ENCODE assay signal across 1 cellular context in genomic region chr2:197706839-197707207, GRCh38.
TF ChIP-seq lines count a peak whose summit lies in the region.

No MANE protein-coding gene starts in this region.

TF ChIP-seq in K562, 482 proteins besides CTCF, POLR2A, EP300 and RAD21:
- no peak for TF ChIP-seq RBFOX2 (IDR thresholded peaks at IDR 0.05; ENCODE audit: low read depth, low read length)
- no peak for TF ChIP-seq SNIP1 (IDR thresholded peaks at IDR 0.05; ENCODE audit: low read depth)
- TF ChIP-seq ZFP1 (CRISPR knock-in tag; IDR thresholded peaks at IDR 0.05) = no peak
- no peak for TF ChIP-seq SNAPC5 (CRISPR knock-in tag; IDR thresholded peaks at IDR 0.05)
- no peak for TF ChIP-seq KLF13 (tag; IDR thresholded peaks at IDR 0.05; ENCODE audit: borderline replicate concordance, low read depth)
- no peak for TF ChIP-seq SUPT5H (IDR thresholded peaks at IDR 0.05)
- no peak for TF ChIP-seq RFX7 (CRISPR knock-in tag; IDR thresholded peaks at IDR 0.05)
- no peak for TF ChIP-seq NEUROD1 (IDR thresholded peaks at IDR 0.05; ENCODE audit: borderline replicate concordance, low read depth, low read length, partially characterized antibody)
- no peak for TF ChIP-seq ZNF668 (CRISPR knock-in tag; IDR thresholded peaks at IDR 0.05)
